In genomic region chr7:133552079-133552478, GRCh38 we compare ENCODE assay signal across 25 cellular contexts.
DNase-seq lines count a peak whose midpoint lies in the region; ATAC-seq, FAIRE-seq and TF ChIP-seq lines count a peak whose summit lies in the region.
"Had no signal": no experiment of that assay in that cellular context is flagged by ENCODE, and none has a peak within 500 bp of the region (broad histone marks: within the 10 kb centered on the region; RNA-seq: fewer than 3 reads in every experiment).

No MANE protein-coding gene starts in this region.

- H3K4me2 ChIP-seq in A549, result no peak overlapping the region

- TF ChIP-seq EP300 in A549 (IDR thresholded peaks at IDR 0.05), result no peak

- H3K27ac Mint-ChIP-seq in WTC11, result no peak overlapping the region
- H3K27ac Mint-ChIP-seq in naive thymus-derived CD8-positive, alpha-beta T cell, result no peak overlapping the region
- H3K27ac Mint-ChIP-seq: CD4-positive, alpha-beta memory T cell had no signal

- no peak for TF ChIP-seq CTCF in A549 (IDR thresholded peaks at IDR 0.05)
- no peak for TF ChIP-seq CTCF in Panc1 (IDR thresholded peaks at IDR 0.05)
- TF ChIP-seq CTCF in WTC11 (IDR thresholded peaks at IDR 0.05), result no peak

- TF ChIP-seq POLR2A in A549 (IDR thresholded peaks at IDR 0.05; ENCODE audit: low read length), result no peak
- TF ChIP-seq POLR2A in GM12892 (IDR thresholded peaks at IDR 0.05; ENCODE audit: low read depth, low read length), result no peak

- no peak overlapping the region for H3K27ac ChIP-seq in A549
- H3K27ac ChIP-seq in Panc1 (ENCODE audit: low read length), result no peak overlapping the region
- H3K27ac ChIP-seq: 22Rv1, GM23248 had no signal

- H3K9me3 Mint-ChIP-seq in WTC11, result no peaks in the 10 kb centered on the region
- no peaks in the 10 kb centered on the region for H3K9me3 Mint-ChIP-seq in naive thymus-derived CD8-positive, alpha-beta T cell

- CTCF ChIA-PET in A549 (lab: Yijun Ruan, JAX), result no interaction called here
- CTCF ChIA-PET in Panc1 (lab: Charles Lee), result no interaction called here
- CTCF ChIA-PET in WTC11 (lab: Charles Lee), result no interaction called here

- POLR2A ChIA-PET in A549 (lab: Yijun Ruan, JAX) (no interaction called here), Panc1 (lab: Charles Lee) (no interaction called here), WTC11 (lab: Charles Lee) (no interaction called here)
- POLR2A ChIA-PET in naive thymus-derived CD8-positive, alpha-beta T cell (lab: Charles Lee), result no interaction called here

- in situ Hi-C loops in Panc1 (cut with HindIII; ENCODE audit: low pct_unique_long_range_greater_than_20kb, low sequenced_read_pairs), result no loop called here

- WGBS in A549 (ENCODE audit: missing lambda C conversion rate), result 87% methylated on average over 1 of the region's 1 CpG

- ATAC-seq in A549, result no peak
- ATAC-seq in Panc1, result no peak
- ATAC-seq in WTC11, result no peak
- ATAC-seq in naive thymus-derived CD8-positive, alpha-beta T cell, result no peak

- H3K36me3 ChIP-seq in Panc1 (ENCODE audit: control insufficient read depth, insufficient read depth, low read length), result no peaks in the 10 kb centered on the region
- H3K36me3 ChIP-seq: BE2C had no signal

- DNase-seq in A549 (ENCODE audit: low read depth in 1 of 2, low spot score in 1 of 2) (no peak), EH (ENCODE audit: low read depth) (peak; percentile 38), Panc1 (ENCODE audit: low read depth, low spot score) (no peak), dedifferentiated amniotic fluid mesenchymal stem cell (ENCODE audit: extremely low spot score) (peak; percentile 41), WTC11 (ENCODE audit: low spot score) (no peak), urothelium cell line (ENCODE audit: low spot score) (no peak), GM12892 (ENCODE audit: insufficient read length) (no peak)
- no peak for DNase-seq in naive thymus-derived CD8-positive, alpha-beta T cell
- DNase-seq: ACHN; AML-193; BE2C; Calu3; CD4-positive, alpha-beta memory T cell; COR-L47; DMS153; DND-41; EL; GDM1; GM23248; H7; HCEC 1CT had no signal

- peak; percentile 7 for FAIRE-seq in A549 (lab: Jason Lieb, UNC)
- no peak for FAIRE-seq in urothelium cell line (lab: Jason Lieb, UNC)
- no peak for FAIRE-seq in GM12892 (lab: Jason Lieb, UNC)
- FAIRE-seq: GM12891, GM19239, H1 had no signal

- H3K9me3 ChIP-seq in A549, result no peaks in the 10 kb centered on the region
- H3K9me3 ChIP-seq in Panc1 (ENCODE audit: control insufficient read depth, insufficient read depth, low read depth, low read length), result no peaks in the 10 kb centered on the region
- H3K9me3 ChIP-seq: BE2C had no signal

- BruUV-seq in Panc1 (replicated peaks; lab: Mats Ljungman, UMichigan), result TSS peak; percentile 16

- intact Hi-C loops in Panc1 (cut with micrococcal nuclease; ENCODE audit: unreplicated experiment), result no loop called here

- no peak overlapping the region for H3K4me3 Mint-ChIP-seq in WTC11
- H3K4me3 Mint-ChIP-seq in naive thymus-derived CD8-positive, alpha-beta T cell, result no peak overlapping the region
- H3K4me3 Mint-ChIP-seq: CD4-positive, alpha-beta memory T cell had no signal

- no peaks in the 10 kb centered on the region for H3K27me3 Mint-ChIP-seq in WTC11 (ENCODE audit: low read depth)
- H3K27me3 Mint-ChIP-seq in naive thymus-derived CD8-positive, alpha-beta T cell, result no peaks in the 10 kb centered on the region
- H3K27me3 Mint-ChIP-seq: CD4-positive, alpha-beta memory T cell had no signal

- H3K4me1 Mint-ChIP-seq in WTC11, result peaks cover 18% of the 10 kb centered on the region
- H3K4me1 Mint-ChIP-seq in naive thymus-derived CD8-positive, alpha-beta T cell, result peaks cover 0 to 16% (median 6%) of the 10 kb centered on the region in 4 donors

- H3K4me3 ChIP-seq in A549 (no peak overlapping the region), Panc1 (ENCODE audit: low read depth in 2 of 2, low read length in 2 of 2) (no peak overlapping the region)
- H3K4me3 ChIP-seq: GM23248 had no signal

- H3K27me3 ChIP-seq in Panc1 (ENCODE audit: control insufficient read depth, insufficient read depth, low read length), result no peaks in the 10 kb centered on the region
- H3K27me3 ChIP-seq: BE2C had no signal

- TF ChIP-seq RAD21 in A549 (conservative IDR thresholded peaks at IDR 0.05 in 1 of 2, IDR thresholded peaks at IDR 0.05 in 1 of 2), result no peak

- H3K36me3 Mint-ChIP-seq in WTC11, result no peaks in the 10 kb centered on the region
- peaks cover 0 to 7% (median 0%) of the 10 kb centered on the region in 3 donors for H3K36me3 Mint-ChIP-seq in naive thymus-derived CD8-positive, alpha-beta T cell

- H3K4me1 ChIP-seq in A549 (no peaks in the 10 kb centered on the region), Panc1 (ENCODE audit: control insufficient read depth, insufficient read depth, low read length) (no peaks in the 10 kb centered on the region)

TF ChIP-seq in A549, 52 proteins besides CTCF, POLR2A, EP300 and RAD21 (continues in another document):
- TF ChIP-seq ATOH8 (CRISPR knock-in tag; IDR thresholded peaks at IDR 0.05; ENCODE audit: low read depth), result no peak
- no peak for TF ChIP-seq ZFP36 (IDR thresholded peaks at IDR 0.05; ENCODE audit: borderline replicate concordance, partially characterized antibody)
- TF ChIP-seq PHF8 (IDR thresholded peaks at IDR 0.05; ENCODE audit: borderline replicate concordance, low read depth), result no peak
- no peak for TF ChIP-seq REST (IDR thresholded peaks at IDR 0.05)
- TF ChIP-seq FOXS1 (CRISPR knock-in tag; IDR thresholded peaks at IDR 0.05), result no peak

TF ChIP-seq in WTC11, 78 proteins besides CTCF, POLR2A, EP300 and RAD21:
- TF ChIP-seq AFF4 (CRISPR knock-in tag; IDR thresholded peaks at IDR 0.05; ENCODE audit: borderline replicate concordance), result no peak
- no peak for TF ChIP-seq HMGA2 (CRISPR knock-in tag; IDR thresholded peaks at IDR 0.05)
- TF ChIP-seq MYBL2 (CRISPR knock-in tag; IDR thresholded peaks at IDR 0.05), result no peak
- TF ChIP-seq GABPB1 (CRISPR knock-in tag; IDR thresholded peaks at IDR 0.05), result no peak

Comparison
In these comparisons a context has a peak if more than half of its experiments do, and no peak if none do; other contexts are left out.
1. DNase-seq: peak in EH (single experiment) and dedifferentiated amniotic fluid mesenchymal stem cell (single experiment); none in A549 (0 of 2), Panc1 (single experiment), WTC11 (single experiment), urothelium cell line (single experiment), GM12892 (single experiment) and naive thymus-derived CD8-positive, alpha-beta T cell (0 of 10).